8 cellular contexts compared by ENCODE assay signal in the genomic region with DNA sequence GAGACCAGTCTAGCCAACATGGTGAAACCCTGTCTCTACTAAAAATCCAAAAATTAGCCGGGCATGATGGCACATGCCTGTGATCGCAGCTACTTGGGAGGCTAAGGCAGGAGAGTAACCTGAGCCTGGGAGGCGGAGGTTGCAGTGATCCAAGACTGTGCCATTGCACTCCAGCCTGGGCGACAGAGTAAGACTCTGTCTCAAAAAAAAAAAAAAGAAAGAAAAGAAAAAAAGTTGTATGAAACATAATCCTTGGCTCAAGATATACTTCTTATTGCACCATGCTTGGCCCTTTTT. TPM values are rescaled to one million over a fixed set of nuclear protein-coding genes. Genes with fewer than 3 reads are reported as not detected.
A peak's percentile ranks its signal among the peaks of the same experiment; 100 is the strongest.
DNase-seq lines count a peak whose midpoint lies in the region; ATAC-seq and TF ChIP-seq lines count a peak whose summit lies in the region.
"Not testable (repeated sequence)": the region's sequence is repeated elsewhere in the genome, so short reads cannot be mapped to it uniquely, and the experiment has no call there.

No MANE protein-coding gene starts in this region.

- H3K36me3 Mint-ChIP-seq in activated CD8-positive, alpha-beta T cell treated with anti-CD3 and anti-CD28 coated beads for 36 hours (ENCODE audit: low read depth); stimulated activated naive CD8-positive, alpha-beta T cell treated with anti-CD3 and anti-CD28 coated beads, Interleukin-15, Interleukin-2, amounts not matched to agents 100 ng/mL and 50 ng/mL, for 24 hours (ENCODE audit: low read depth): not testable (repeated sequence)
- peaks cover 31% of the 10 kb centered on the region for H3K36me3 Mint-ChIP-seq in activated naive CD8-positive, alpha-beta T cell treated with anti-CD3 and anti-CD28 coated beads, Interleukin-2, amount 10 ng/mL, durations not matched to agents 7 days and 5 days
- H3K36me3 Mint-ChIP-seq in naive thymus-derived CD8-positive, alpha-beta T cell = peaks cover 0 to 21% (median 8%) of the 10 kb centered on the region in 3 donors

- TF ChIP-seq POLR2A in IMR-90 (IDR thresholded peaks at IDR 0.05; ENCODE audit: low read depth, low read length) = not testable (repeated sequence)

- in situ Hi-C loops in IMR-90 (cut with MboI; ENCODE audit: low sequenced_read_pairs) = not testable (repeated sequence)

- dilution Hi-C loops in IMR-90 (cut with HindIII; ENCODE audit: low sequenced_read_pairs, unreplicated experiment) = not testable (repeated sequence)

- peak overlapping the region in 9 of 11 experiments; percentile 53 to 85 (median 79); a peak in 19 of 22 replicates for H3K27ac ChIP-seq in BLaER1 treated with 17β-estradiol and CSF1 and Interleukin-3, amounts not matched to agents 10 nM and 100 nM
- H3K27ac ChIP-seq in IMR-90 (ENCODE audit: insufficient read depth, low read length) (peak overlapping the region; percentile 84), RWPE1 (peak overlapping the region; percentile 82)

- intact Hi-C loops in IMR-90 (cut with micrococcal nuclease) = loop anchor here (10.0 kb wide), 1 partner anchor 185 kb away; no protein-coding TSS in a partner anchor
- intact Hi-C loops in activated CD8-positive, alpha-beta T cell treated with anti-CD3 and anti-CD28 coated beads for 36 hours (cut with micrococcal nuclease) = not testable (repeated sequence)

- peak overlapping the region; percentile 72 to 94 (median 88) for H3K4me2 ChIP-seq in BLaER1 treated with 17β-estradiol and CSF1 and Interleukin-3, amounts not matched to agents 10 nM and 100 nM
- not testable (repeated sequence) for H3K4me2 ChIP-seq in IMR-90 (ENCODE audit: low read depth, low read length)

- peak overlapping the region; percentile 95 for H4K91ac ChIP-seq in IMR-90 (ENCODE audit: insufficient read depth, low read depth, low read length)

- H2AK9ac ChIP-seq in IMR-90 (replicated peaks; ENCODE audit: low read depth, low read length, poor library complexity) = peak overlapping the region; percentile 70

- peak overlapping the region; percentile 74 for H4K5ac ChIP-seq in IMR-90 (ENCODE audit: low read depth, low read length)

- H3K9ac ChIP-seq in BLaER1 treated with 17β-estradiol and CSF1 and Interleukin-3, amounts not matched to agents 10 nM and 100 nM = peak overlapping the region in 9 of 11 experiments; percentile 19 to 66 (median 56); a peak in 14 of 22 replicates
- H3K9ac ChIP-seq in IMR-90 (ENCODE audit: low read depth, low read length) = peak overlapping the region; percentile 51

- peak overlapping the region in 6 of 10 experiments; percentile 4 to 45 (median 29); a peak in 8 of 20 replicates for H3K4me3 ChIP-seq in BLaER1 treated with 17β-estradiol and CSF1 and Interleukin-3, amounts not matched to agents 10 nM and 100 nM
- H3K4me3 ChIP-seq in IMR-90 (ENCODE audit: insufficient read depth, low read depth, low read length); epithelial cell of esophagus (ENCODE audit: low read length): not testable (repeated sequence)

- peak overlapping the region; percentile 77 to 98 for H4K8ac ChIP-seq in IMR-90 (ENCODE audit: low read depth in 2 of 2, low read length in 2 of 2)

- not testable (repeated sequence) for H3K36me3 ChIP-seq in BLaER1 treated with 17β-estradiol and CSF1 and Interleukin-3, amounts not matched to agents 10 nM and 100 nM
- H3K36me3 ChIP-seq in IMR-90 (ENCODE audit: control insufficient read depth, insufficient read depth, low read length) = peaks cover 16% of the 10 kb centered on the region; the same call in 1 of the 2 replicates

- H3K9me3 ChIP-seq in BLaER1 treated with 17β-estradiol and CSF1 and Interleukin-3, amounts not matched to agents 10 nM and 100 nM (replicated peaks in 1 of 11); IMR-90 (ENCODE audit: control insufficient read depth, insufficient read depth, low read length): not testable (repeated sequence)

- peaks cover 9 to 27% of the 10 kb centered on the region in 2 experiments for H3K79me1 ChIP-seq in IMR-90 (ENCODE audit: low read depth in 1 of 2, low read length in 2 of 2)

- H3K27me3 ChIP-seq in BLaER1 treated with 17β-estradiol and CSF1 and Interleukin-3, amounts not matched to agents 10 nM and 100 nM = peaks cover 0 to 19% (median 0%) of the 10 kb centered on the region in 11 experiments; a peak in 2 of 22 replicates
- not testable (repeated sequence) for H3K27me3 ChIP-seq in IMR-90 (ENCODE audit: control insufficient read depth, insufficient read depth, low read length)

- peak overlapping the region; percentile 97 for H2BK120ac ChIP-seq in IMR-90 (ENCODE audit: low read depth, low read length)

- H3K56ac ChIP-seq in IMR-90 (ENCODE audit: extremely low read depth, insufficient read depth, low read length) = peak overlapping the region; percentile 94

- H3K18ac ChIP-seq in IMR-90 (ENCODE audit: low read depth, low read length) = peak overlapping the region; percentile 74

- peak overlapping the region; percentile 89 for H2BK15ac ChIP-seq in IMR-90 (ENCODE audit: low read depth, low read length)

- H2AFZ ChIP-seq in IMR-90 (replicated peaks; ENCODE audit: low read length, poor library complexity) = not testable (repeated sequence)

- H3K4me3 Mint-ChIP-seq in activated CD8-positive, alpha-beta T cell treated with anti-CD3 and anti-CD28 coated beads for 36 hours = not testable (repeated sequence)
- peak overlapping the region; percentile 84 for H3K4me3 Mint-ChIP-seq in activated naive CD8-positive, alpha-beta T cell treated with anti-CD3 and anti-CD28 coated beads, Interleukin-2, amount 10 ng/mL, durations not matched to agents 7 days and 5 days
- H3K4me3 Mint-ChIP-seq in naive thymus-derived CD8-positive, alpha-beta T cell = peak overlapping the region; percentile 71 to 90 (median 80)
- peak overlapping the region; percentile 63 for H3K4me3 Mint-ChIP-seq in stimulated activated naive CD8-positive, alpha-beta T cell treated with anti-CD3 and anti-CD28 coated beads, Interleukin-15, Interleukin-2, amounts not matched to agents 100 ng/mL and 50 ng/mL, for 24 hours

- H3K23ac ChIP-seq in IMR-90 (ENCODE audit: low read depth, low read length) = peak overlapping the region; percentile 94

- CTCF ChIA-PET in IMR-90 (lab: Yijun Ruan, JAX) (interaction anchor here (0.6 to 2.8 kb wide), 2 partner anchors 27 to 73 kb away, joined by 3 to 8 read pairs; no protein-coding TSS in a partner anchor), RWPE1 (lab: Yijun Ruan, JAX) (interaction anchor here (1.0 kb wide), 1 partner anchor 14 kb away, joined by 3 read pairs; no protein-coding TSS in a partner anchor)
- CTCF ChIA-PET in activated CD8-positive, alpha-beta T cell treated with anti-CD3 and anti-CD28 coated beads for 36 hours (lab: Charles Lee) = interaction anchor here (0.9 to 3.7 kb wide), 4 partner anchors 13 to 198 kb away, joined by 3 to 24 read pairs (median 4); no protein-coding TSS in a partner anchor

- H4K20me1 ChIP-seq in BLaER1 treated with 17β-estradiol and CSF1 and Interleukin-3, amounts not matched to agents 10 nM and 100 nM = peaks cover 0 to 16% (median 0%) of the 10 kb centered on the region in 11 experiments; a peak in 3 of 22 replicates
- not testable (repeated sequence) for H4K20me1 ChIP-seq in IMR-90 (ENCODE audit: insufficient read depth, low read length)

- peak overlapping the region; percentile 92 for H3K27ac Mint-ChIP-seq in activated CD8-positive, alpha-beta T cell treated with anti-CD3 and anti-CD28 coated beads for 36 hours
- H3K27ac Mint-ChIP-seq in activated naive CD8-positive, alpha-beta T cell treated with anti-CD3 and anti-CD28 coated beads, Interleukin-2, amount 10 ng/mL, durations not matched to agents 7 days and 5 days = peak overlapping the region; percentile 97
- H3K27ac Mint-ChIP-seq in naive thymus-derived CD8-positive, alpha-beta T cell = peak overlapping the region; percentile 88 to 99 (median 94)
- H3K27ac Mint-ChIP-seq in stimulated activated naive CD8-positive, alpha-beta T cell treated with anti-CD3 and anti-CD28 coated beads, Interleukin-15, Interleukin-2, amounts not matched to agents 100 ng/mL and 50 ng/mL, for 24 hours = peak overlapping the region; percentile 92

- peak overlapping the region; percentile 96 for H3K14ac ChIP-seq in IMR-90 (replicated peaks; ENCODE audit: low read depth, low read length)

- not testable (repeated sequence) for TF ChIP-seq RAD21 in IMR-90 (IDR thresholded peaks at IDR 0.05; ENCODE audit: low read length)

- peaks cover 28% of the 10 kb centered on the region for H3K9me1 ChIP-seq in IMR-90 (ENCODE audit: insufficient read depth, low read length)

- peak overlapping the region; percentile 100 for H2AK5ac ChIP-seq in IMR-90 (ENCODE audit: low read depth, low read length)

- peaks cover 41% of the 10 kb centered on the region for H3K4me1 Mint-ChIP-seq in activated CD8-positive, alpha-beta T cell treated with anti-CD3 and anti-CD28 coated beads for 36 hours (ENCODE audit: low read depth)
- peaks cover 55% of the 10 kb centered on the region for H3K4me1 Mint-ChIP-seq in activated naive CD8-positive, alpha-beta T cell treated with anti-CD3 and anti-CD28 coated beads, Interleukin-2, amount 10 ng/mL, durations not matched to agents 7 days and 5 days
- peaks cover 30 to 72% (median 57%) of the 10 kb centered on the region in 4 donors for H3K4me1 Mint-ChIP-seq in naive thymus-derived CD8-positive, alpha-beta T cell
- H3K4me1 Mint-ChIP-seq in stimulated activated naive CD8-positive, alpha-beta T cell treated with anti-CD3 and anti-CD28 coated beads, Interleukin-15, Interleukin-2, amounts not matched to agents 100 ng/mL and 50 ng/mL, for 24 hours (ENCODE audit: low read depth) = peaks cover 34% of the 10 kb centered on the region

- not testable (repeated sequence) for BruUV-seq in IMR-90 (replicated peaks; lab: Mats Ljungman, UMichigan)

- H2BK5ac ChIP-seq in IMR-90 (ENCODE audit: low read depth, low read length, poor library complexity, severe bottlenecking) = peak overlapping the region; percentile 97

- H3K27me3 Mint-ChIP-seq in activated CD8-positive, alpha-beta T cell treated with anti-CD3 and anti-CD28 coated beads for 36 hours; activated naive CD8-positive, alpha-beta T cell treated with anti-CD3 and anti-CD28 coated beads, Interleukin-2, amount 10 ng/mL, durations not matched to agents 7 days and 5 days; naive thymus-derived CD8-positive, alpha-beta T cell; stimulated activated naive CD8-positive, alpha-beta T cell treated with anti-CD3 and anti-CD28 coated beads, Interleukin-15, Interleukin-2, amounts not matched to agents 100 ng/mL and 50 ng/mL, for 24 hours: not testable (repeated sequence)

- not testable (repeated sequence) for H3K9me3 Mint-ChIP-seq in activated CD8-positive, alpha-beta T cell treated with anti-CD3 and anti-CD28 coated beads for 36 hours; activated naive CD8-positive, alpha-beta T cell treated with anti-CD3 and anti-CD28 coated beads, Interleukin-2, amount 10 ng/mL, durations not matched to agents 7 days and 5 days; naive thymus-derived CD8-positive, alpha-beta T cell; stimulated activated naive CD8-positive, alpha-beta T cell treated with anti-CD3 and anti-CD28 coated beads, Interleukin-15, Interleukin-2, amounts not matched to agents 100 ng/mL and 50 ng/mL, for 24 hours

- DNase-seq in IMR-90; RWPE1 (ENCODE audit: low spot score); activated CD8-positive, alpha-beta T cell treated with anti-CD3 and anti-CD28 coated beads for 36 hours; activated naive CD8-positive, alpha-beta T cell treated with anti-CD3 and anti-CD28 coated beads, Interleukin-2, amount 10 ng/mL, durations not matched to agents 7 days and 5 days; naive thymus-derived CD8-positive, alpha-beta T cell: not testable (repeated sequence)
- peak; percentile 66 for DNase-seq in epithelial cell of esophagus (ENCODE audit: low read depth)

- peak overlapping the region; percentile 100 for H3K4ac ChIP-seq in IMR-90 (ENCODE audit: low read depth, low read length)

- H2BK20ac ChIP-seq in IMR-90 (ENCODE audit: low read depth, low read length) = peak overlapping the region; percentile 97

- not testable (repeated sequence) for ATAC-seq in IMR-90 (ENCODE audit: low read depth); activated CD8-positive, alpha-beta T cell treated with anti-CD3 and anti-CD28 coated beads for 36 hours; activated naive CD8-positive, alpha-beta T cell treated with anti-CD3 and anti-CD28 coated beads, Interleukin-2, amount 10 ng/mL, durations not matched to agents 7 days and 5 days (ENCODE audit: low read depth); naive thymus-derived CD8-positive, alpha-beta T cell

- POLR2A ChIA-PET in IMR-90 (lab: Charles Lee; ENCODE audit: unreplicated experiment) (interaction anchor here (0.5 to 0.7 kb wide), 2 partner anchors 730 to 1350 kb away, joined by 5 to 6 read pairs; no protein-coding TSS in a partner anchor), RWPE1 (lab: Yijun Ruan, JAX; ENCODE audit: low non-redundant PET) (interaction anchor here (0.6 kb wide), 1 partner anchor 191 kb away, joined by 3 read pairs; no protein-coding TSS in a partner anchor)
- POLR2A ChIA-PET in activated CD8-positive, alpha-beta T cell treated with anti-CD3 and anti-CD28 coated beads for 36 hours (lab: Charles Lee) = interaction anchor here (1.2 kb wide), 1 partner anchor 250 kb away, joined by 3 read pairs; no protein-coding TSS in a partner anchor
- POLR2A ChIA-PET in activated naive CD8-positive, alpha-beta T cell treated with anti-CD3 and anti-CD28 coated beads, Interleukin-2, amount 10 ng/mL, durations not matched to agents 7 days and 5 days (lab: Charles Lee) = interaction anchor here (1.2 kb wide), 1 partner anchor 119 kb away, joined by 3 read pairs; no protein-coding TSS in a partner anchor
- POLR2A ChIA-PET in naive thymus-derived CD8-positive, alpha-beta T cell (lab: Charles Lee) = not testable (repeated sequence)

- peaks cover 39 to 50% (median 43%) of the 10 kb centered on the region in 10 experiments for H3K4me1 ChIP-seq in BLaER1 treated with 17β-estradiol and CSF1 and Interleukin-3, amounts not matched to agents 10 nM and 100 nM
- peaks cover 40% of the 10 kb centered on the region for H3K4me1 ChIP-seq in IMR-90 (ENCODE audit: control insufficient read depth, insufficient read depth, low read length)

- not testable (repeated sequence) for TF ChIP-seq CTCF in IMR-90 (conservative IDR thresholded peaks at IDR 0.05; ENCODE audit: low read depth, low read length); RWPE1 (conservative IDR thresholded peaks at IDR 0.05; ENCODE audit: low read depth); activated CD8-positive, alpha-beta T cell treated with anti-CD3 and anti-CD28 coated beads for 36 hours (IDR thresholded peaks at IDR 0.05); epithelial cell of esophagus (IDR thresholded peaks at IDR 0.05; ENCODE audit: insufficient read depth, low read depth, low read length, missing control alignments)

- whole genome bisulfite sequencing in IMR-90 (ENCODE audit: extremely low coverage in 2 of 2, insufficient read length in 1 of 2), 2 experiments = 100% methylated on average over 1 of the region's 4 CpGs; no CpG with 5 or more reads in 1 of the 2 experiments

RNA-seq across cellular contexts. Expression of a gene that starts 19.1 kb away (rescaled TPM):
- total RNA-seq in IMR-90 (2012; rRNA removed) = 2.2 and 4.7 TPM in 2 replicates
- 8.0 and 8.9 TPM in 2 replicates for polyA plus RNA-seq in IMR-90 (2012; rRNA removed)
- polyA plus RNA-seq in IMR-90 (2012; cell fraction: cytosol; rRNA removed) = 7.5 and 10.8 TPM in 2 replicates
- 26.2 and 26.3 TPM in 2 replicates for polyA plus RNA-seq in IMR-90 (2012; cell fraction: nucleus; rRNA removed; ENCODE audit: low replicate concordance)
- 1 to 10 TPM; 2.5 TPM for total RNA-seq in activated CD8-positive, alpha-beta T cell treated with anti-CD3 and anti-CD28 coated beads for 36 hours
- 10 to 100 TPM; 16.5 to 16.6 TPM for total RNA-seq in activated naive CD8-positive, alpha-beta T cell treated with anti-CD3 and anti-CD28 coated beads, Interleukin-2, amount 10 ng/mL, durations not matched to agents 7 days and 5 days
- total RNA-seq in naive thymus-derived CD8-positive, alpha-beta T cell = 10 to 100 TPM; 10.6 to 11.3 TPM
- polyA plus RNA-seq in naive thymus-derived CD8-positive, alpha-beta T cell = 10 to 100 TPM in 1 of 3 donors, 1 to 10 TPM in 2; 5.9 to 11.1 (median 7.8) TPM
